8 cellular contexts compared by ENCODE assay signal in the genomic region with DNA sequence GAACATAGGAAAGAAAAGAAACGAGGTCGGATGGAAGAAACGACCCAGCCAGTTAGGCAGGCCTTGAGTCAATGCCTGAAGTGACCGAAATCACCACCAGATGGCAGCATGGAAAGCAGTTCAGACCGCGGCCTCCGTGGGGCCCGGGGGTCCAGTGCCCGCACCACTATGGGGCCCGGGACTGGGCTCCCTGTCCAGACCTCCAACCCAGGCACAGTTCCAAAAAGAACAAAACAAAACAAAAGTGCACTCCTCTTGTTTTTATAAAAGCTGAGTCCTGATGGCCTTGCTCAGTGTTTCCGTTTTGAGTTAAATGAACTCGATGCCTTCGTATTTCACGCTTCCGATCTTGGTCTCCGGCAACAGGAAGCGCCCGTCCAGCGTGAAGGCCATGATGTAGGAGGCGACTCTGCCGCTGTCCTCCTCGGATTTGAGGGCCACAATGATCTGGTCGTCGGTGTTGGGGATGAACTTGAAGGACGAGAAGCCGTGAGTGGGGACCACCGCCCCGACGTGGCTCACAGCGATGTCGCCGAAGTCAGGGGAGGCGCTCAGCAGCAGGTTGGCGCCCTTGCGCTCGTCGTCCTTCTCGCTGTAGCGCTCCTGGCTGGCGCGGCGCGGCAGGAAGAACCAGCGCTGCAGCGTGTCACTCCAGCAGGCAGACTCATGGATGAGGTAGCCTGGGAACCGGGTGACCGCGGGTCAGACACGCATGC. TPM values are rescaled to one million over a fixed set of nuclear protein-coding genes. Genes with fewer than 3 reads are reported as not detected.
DNase-seq lines count a peak whose midpoint lies in the region; ATAC-seq, FAIRE-seq and TF ChIP-seq lines count a peak whose summit lies in the region.

No MANE protein-coding gene starts in this region.

- H3K4me1 Mint-ChIP-seq in MCF 10A (ENCODE audit: insufficient read depth, unreplicated experiment), result no peaks in the 10 kb centered on the region

- H3K27me3 ChIP-seq in AG04450 (ENCODE audit: control insufficient read depth, insufficient read depth, low read length), result no peaks in the 10 kb centered on the region

- H3K36me3 Mint-ChIP-seq in MCF 10A (ENCODE audit: insufficient read depth, unreplicated experiment), result peaks cover 63% of the 10 kb centered on the region

- no peak overlapping the region for H3K9ac ChIP-seq in kidney (ENCODE audit: low read length in 2 of 2)

- ATAC-seq in HG02870 (IDR thresholded peaks at IDR 0.05; ENCODE audit: unreplicated experiment) (no peak), HG02852 (IDR thresholded peaks at IDR 0.05; ENCODE audit: unreplicated experiment) (no peak)

- H3K4me3 ChIP-seq in AG04450 (ENCODE audit: low read depth, low read length), result no peak overlapping the region
- H3K4me3 ChIP-seq in kidney (ENCODE audit: low read length in 2 of 2), result no peak overlapping the region

- H3K9me3 Mint-ChIP-seq in MCF 10A (ENCODE audit: unreplicated experiment), result no peaks in the 10 kb centered on the region

- peaks cover 7 to 12% of the 10 kb centered on the region in 2 donors for H3K36me3 ChIP-seq in kidney (ENCODE audit: control insufficient read depth in 1 of 2, insufficient read depth in 2 of 2, low read length in 2 of 2)

- no TSS peak for BruUV-seq in MCF 10A (replicated peaks; lab: Mats Ljungman, UMichigan)

- H3K27ac Mint-ChIP-seq in MCF 10A (ENCODE audit: low read depth, unreplicated experiment), result no peak overlapping the region

- H3K27me3 Mint-ChIP-seq in MCF 10A (ENCODE audit: insufficient read depth, unreplicated experiment), result no peaks in the 10 kb centered on the region

- CTCF ChIA-PET in AG04450 (lab: Charles Lee) (interaction anchor here (0.6 to 1.3 kb wide), 11 partner anchors 15 to 937 kb away, joined by 3 to 8 read pairs (median 3); partner anchors contain the start of gene CANT1), MCF 10A (lab: Yijun Ruan, JAX) (interaction anchor here (0.6 to 1.3 kb wide), 13 partner anchors 9 to 705 kb away, joined by 3 to 6 read pairs (median 3); no protein-coding TSS in a partner anchor)

- FAIRE-seq in kidney (lab: Jason Lieb, UNC), result no peak

- H3K4me1 ChIP-seq in kidney (ENCODE audit: control insufficient read depth in 1 of 2, insufficient read depth in 1 of 2, low read depth in 1 of 2, low read length in 2 of 2), result peaks cover 0 to 7% of the 10 kb centered on the region in 2 donors

- intact Hi-C loops in MCF 10A (cut with micrococcal nuclease), result no loop called here
- intact Hi-C loops in kidney (cut with DNase I), result no loop called here

- DNase-seq in AG04450 (ENCODE audit: low read depth, low spot score) (no peak), GM20000 (ENCODE audit: low spot score) (peak; percentile 84), T-helper 2 cell (peak in 3 of 5 experiments; percentile 31 to 43 (median 36)), MCF 10A (ENCODE audit: unreplicated experiment) (peak; percentile 43), kidney (peak; percentile 73)
- peak; percentile 21 to 54 for DNase-seq in stimulated activated CD4-positive, alpha-beta T cell treated with anti-CD3 and anti-CD28 coated beads, Interleukin-4, amount 100 ng/mL, for 4 hours

- H3K27ac ChIP-seq in AG04450 (ENCODE audit: low read depth, low read length), result no peak overlapping the region
- H3K27ac ChIP-seq in kidney (ENCODE audit: low read depth in 2 of 2, low read length in 2 of 2), result peak overlapping the region in 1 of 2 donors; percentile 14

- no peak overlapping the region for H3K4me3 Mint-ChIP-seq in MCF 10A (ENCODE audit: unreplicated experiment)

- TF ChIP-seq CTCF in AG04450 (IDR thresholded peaks at IDR 0.05; ENCODE audit: low read depth, low read length) (peak; percentile 77), GM20000 (IDR thresholded peaks at IDR 0.05; ENCODE audit: extremely low read depth, missing control alignments) (peak; percentile 39), MCF 10A (IDR thresholded peaks at IDR 0.05; ENCODE audit: unreplicated experiment) (peak; percentile 81), kidney (IDR thresholded peaks at IDR 0.05; ENCODE audit: borderline replicate concordance, extremely low read depth, insufficient read depth) (peak; percentile 59)

- POLR2A ChIA-PET in AG04450 (lab: Yijun Ruan, JAX) (no interaction called here), MCF 10A (lab: Yijun Ruan, JAX) (interaction anchor here (0.7 kb wide), 1 partner anchor 157 kb away, joined by 3 read pairs; no protein-coding TSS in a partner anchor)

- H3K9me3 ChIP-seq in AG04450 (ENCODE audit: control insufficient read depth, insufficient read depth, low read length), result peaks cover 19% of the 10 kb centered on the region; the same call in 1 of the 2 replicates
- H3K9me3 ChIP-seq in kidney (ENCODE audit: control insufficient read depth in 1 of 2, low read length in 2 of 2), result no peaks in the 10 kb centered on the region

RNA-seq across cellular contexts. Expression of gene LGALS3BP, which starts 13.7 kb away (rescaled TPM):
- 126 and 171 TPM in 2 replicates for polyA plus RNA-seq in AG04450 (2011; rRNA removed)
- polyA minus RNA-seq in AG04450 (2011; rRNA and poly(A)+ RNA removed), result 53.5 and 76.3 TPM in 2 replicates
- 56.7 and 58.0 TPM in 2 replicates for total RNA-seq in MCF 10A (2022)
- total RNA-seq in kidney, result 240 TPM
- polyA plus RNA-seq in kidney (ENCODE audit: insufficient read depth, low read depth, low replicate concordance), result 310 TPM

RNA-seq across cellular contexts. Expression of gene CANT1, which starts 16.2 kb away (rescaled TPM):
- polyA plus RNA-seq in AG04450 (2011; rRNA removed) (61.6 and 65.5 TPM in 2 replicates), kidney (ENCODE audit: insufficient read depth, low read depth, low replicate concordance) (23.0 TPM)
- 50.0 and 51.1 TPM in 2 replicates for polyA minus RNA-seq in AG04450 (2011; rRNA and poly(A)+ RNA removed)
- total RNA-seq in MCF 10A (2022) (62.5 and 65.1 TPM in 2 replicates), kidney (56.6 TPM)

RNA-seq across cellular contexts. Expression of gene C1QTNF1, which starts 30.6 kb away (rescaled TPM):
- polyA plus RNA-seq in AG04450 (2011; rRNA removed) (15.4 and 23.4 TPM in 2 replicates), kidney (ENCODE audit: insufficient read depth, low read depth, low replicate concordance) (18.0 TPM)
- polyA minus RNA-seq in AG04450 (2011; rRNA and poly(A)+ RNA removed), result 11.5 and 22.3 TPM in 2 replicates
- total RNA-seq in MCF 10A (2022) (3.0 and 3.3 TPM in 2 replicates), kidney (65.2 TPM)

Comparison
In these comparisons a context has a peak if more than half of its experiments do, and no peak if none do; other contexts are left out.
1. RNA of gene C1QTNF1, which starts 30.6 kb away (total RNA-seq): 65.2 TPM in kidney (single experiment); 3.0 to 3.3 TPM in MCF 10A; every median in the first group is over 10 times any median in the second.
2. Peak in every context shown above with its lines, with median percentiles within 50 percentile points of each other: CTCF ChIP-seq.